In the genomic region with DNA sequence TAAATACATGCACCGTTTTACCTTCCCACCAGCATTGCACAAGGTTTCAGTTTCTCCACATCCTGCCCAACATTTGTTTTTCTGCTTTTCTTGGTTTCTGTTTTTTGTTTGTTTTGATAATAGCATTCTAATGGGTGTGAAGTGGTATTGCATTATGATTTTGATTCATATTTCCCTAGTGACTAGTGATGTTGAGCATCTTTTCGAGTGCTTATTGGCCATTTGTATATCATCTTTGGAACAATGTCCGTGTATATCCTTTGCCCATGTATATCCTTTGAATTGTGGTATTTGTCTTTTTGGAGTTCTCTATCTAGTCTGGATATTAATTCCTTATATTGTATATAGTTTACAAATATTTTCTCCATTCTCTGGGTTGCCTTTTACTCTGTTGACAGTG, we compare ENCODE assay signal across 28 cellular contexts.
"Had no signal": no experiment of that assay in that cellular context is flagged by ENCODE, and none has a peak within 500 bp of the region (broad histone marks: within the 10 kb centered on the region; RNA-seq: fewer than 3 reads in every experiment).

No MANE protein-coding gene starts in this region.

- H3K27ac ChIP-seq: left lung, lower lobe of right lung, pancreas, prostate gland, sigmoid colon, spleen, suprapubic skin, thoracic aorta, tibial artery, upper lobe of right lung had no signal

- H3K27me3 ChIP-seq: left lung, pancreas, spleen, suprapubic skin, tibial artery, upper lobe of right lung had no signal

- DNase-seq: hypothalamus; immature natural killer cell; kidney; left colon; left lung; lower lobe of right lung; mammary epithelial cell; mesenchymal stem cell; naive thymus-derived CD8-positive, alpha-beta T cell; nucleus accumbens; pancreas; posterior cingulate gyrus; retina; right cardiac atrium; sigmoid colon; small intestine; spleen; stimulated activated CD4-positive, alpha-beta T cell treated with anti-CD3 and anti-CD28 coated beads, Interleukin-4, amount 100 ng/mL, for 24 hours; stimulated activated naive CD4-positive, alpha-beta T cell; tibial artery; trophoblast cell; upper lobe of right lung had no signal

- H3K36me3 ChIP-seq: left lung, lower lobe of right lung, pancreas, prostate gland, sigmoid colon, spleen, suprapubic skin, thoracic aorta, tibial artery, upper lobe of right lung had no signal

- FAIRE-seq: islet of Langerhans, kidney, pancreas, small intestine, urothelium cell line had no signal

- H3K4me1 ChIP-seq: left lung, lower lobe of right lung, pancreas, prostate gland, sigmoid colon, spleen, suprapubic skin, tibial artery, upper lobe of right lung had no signal

- H3K9me3 ChIP-seq: prostate gland, suprapubic skin had no signal

- ATAC-seq: left colon; left lung; lower lobe of right lung; naive thymus-derived CD8-positive, alpha-beta T cell; pancreas; right cardiac atrium; stimulated activated effector memory CD8-positive, alpha-beta T cell treated with anti-CD3 and anti-CD28 coated beads, Interleukin-12 subunit alpha, Interleukin-12 subunit beta, amount 100 ng/mL, for 72 hours; upper lobe of right lung had no signal

- H3K4me3 ChIP-seq: left lung, lower lobe of right lung, pancreas, prostate gland, sigmoid colon, spleen, suprapubic skin, thoracic aorta, tibial artery, upper lobe of right lung had no signal
